In genomic region chr9:87497080-87497603, GRCh38 we compare ENCODE assay signal across 9 cellular contexts. TPM values are rescaled to one million over a fixed set of nuclear protein-coding genes. Genes with fewer than 3 reads are reported as not detected.
DNase-seq lines count a peak whose midpoint lies in the region; ATAC-seq and TF ChIP-seq lines count a peak whose summit lies in the region.
"Had no signal": no experiment of that assay in that cellular context is flagged by ENCODE, and none has a peak within 500 bp of the region (broad histone marks: within the 10 kb centered on the region; RNA-seq: fewer than 3 reads in every experiment).

No MANE protein-coding gene starts in this region.

- ATAC-seq in activated naive CD8-positive, alpha-beta T cell treated with anti-CD3 and anti-CD28 coated beads, Interleukin-2, amount 10 ng/mL, durations not matched to agents 7 days and 5 days (ENCODE audit: low read depth), result no peak
- no peak for ATAC-seq in HG02610 (IDR thresholded peaks at IDR 0.05; ENCODE audit: unreplicated experiment)

- no peaks in the 10 kb centered on the region for H3K36me3 Mint-ChIP-seq in activated naive CD8-positive, alpha-beta T cell treated with anti-CD3 and anti-CD28 coated beads, Interleukin-2, amount 10 ng/mL, durations not matched to agents 7 days and 5 days

- no peaks in the 10 kb centered on the region for H3K9me3 Mint-ChIP-seq in activated naive CD8-positive, alpha-beta T cell treated with anti-CD3 and anti-CD28 coated beads, Interleukin-2, amount 10 ng/mL, durations not matched to agents 7 days and 5 days

- H3K27ac Mint-ChIP-seq in activated naive CD8-positive, alpha-beta T cell treated with anti-CD3 and anti-CD28 coated beads, Interleukin-2, amount 10 ng/mL, durations not matched to agents 7 days and 5 days, result no peak overlapping the region

- DNase-seq in NCI-H2171 treated with DMSO at 0.1 percent for 48 hours (lab: John Stamatoyannopoulos, UW) (peak; percentile 40), NCI-H2171 (lab: John Stamatoyannopoulos, UW) (no peak), spleen (no peak), NCI-H1930 (lab: John Stamatoyannopoulos, UW) (no peak), LoVo (ENCODE audit: low spot score) (no peak)
- DNase-seq in activated naive CD8-positive, alpha-beta T cell treated with anti-CD3 and anti-CD28 coated beads, Interleukin-2, amount 10 ng/mL, durations not matched to agents 7 days and 5 days, result no peak
- DNase-seq: activated gamma-delta T cell treated with Interleukin-2 at 50 U/mL for 16 hours had no signal

- H3K4me3 ChIP-seq in iPS-20b (ENCODE audit: low read length) (peak overlapping the region; percentile 90), spleen (peak overlapping the region; percentile 37 to 68 (median 48))

- no peak for TF ChIP-seq CTCF in spleen (IDR thresholded peaks at IDR 0.05 in 8 of 11, conservative IDR thresholded peaks at IDR 0.05 in 3 of 11)

- H3K27me3 Mint-ChIP-seq in activated naive CD8-positive, alpha-beta T cell treated with anti-CD3 and anti-CD28 coated beads, Interleukin-2, amount 10 ng/mL, durations not matched to agents 7 days and 5 days, result peaks cover 46% of the 10 kb centered on the region

- H3K9me3 ChIP-seq in iPS-20b (ENCODE audit: insufficient read depth, low read depth, low read length) (no peaks in the 10 kb centered on the region), spleen (no peaks in the 10 kb centered on the region)

- H3K4me1 ChIP-seq in iPS-20b (ENCODE audit: insufficient read depth, low read length) (peaks cover 16% of the 10 kb centered on the region; the same call in 1 of the 2 replicates), spleen (peaks cover 0 to 52% (median 21%) of the 10 kb centered on the region in 6 donors)

- H3K27me3 ChIP-seq in iPS-20b (ENCODE audit: insufficient read depth, low read length) (peaks cover 6% of the 10 kb centered on the region; the same call in 1 of the 2 replicates), spleen (replicated peaks in 1 of 7) (peaks cover 0 to 74% (median 20%) of the 10 kb centered on the region in 7 donors)

- TF ChIP-seq POLR2A in spleen (IDR thresholded peaks at IDR 0.05), result no peak

- H3K9ac ChIP-seq in iPS-20b (ENCODE audit: low read depth, low read length), result peak overlapping the region; percentile 90; the same call in 1 of the 2 replicates

- peak overlapping the region; percentile 27 for H3K4me3 Mint-ChIP-seq in activated naive CD8-positive, alpha-beta T cell treated with anti-CD3 and anti-CD28 coated beads, Interleukin-2, amount 10 ng/mL, durations not matched to agents 7 days and 5 days

- H3K27ac ChIP-seq in iPS-20b (ENCODE audit: low read length), result no peak overlapping the region
- H3K27ac ChIP-seq in spleen, result peak overlapping the region in 5 of 8 donors; percentile 77 to 87 (median 79)

- WGBS in spleen, 5 donors, result 11 to 17% (median 14%) methylated on average over 15 of the region's 15 CpGs

- H3K36me3 ChIP-seq in iPS-20b (ENCODE audit: insufficient read depth, low read depth, low read length) (peaks cover 27% of the 10 kb centered on the region), spleen (no peaks in the 10 kb centered on the region)

- intact Hi-C loops in spleen (cut with DNase I; ENCODE audit: low total_unique reads), result no loop called here

- POLR2A ChIA-PET in activated naive CD8-positive, alpha-beta T cell treated with anti-CD3 and anti-CD28 coated beads, Interleukin-2, amount 10 ng/mL, durations not matched to agents 7 days and 5 days (lab: Charles Lee), result no interaction called here

- no peaks in the 10 kb centered on the region for H3K4me1 Mint-ChIP-seq in activated naive CD8-positive, alpha-beta T cell treated with anti-CD3 and anti-CD28 coated beads, Interleukin-2, amount 10 ng/mL, durations not matched to agents 7 days and 5 days

RNA-seq across cellular contexts. Expression of gene DAPK1, which starts 0.5 kb away (rescaled TPM):
- total RNA-seq in activated naive CD8-positive, alpha-beta T cell treated with anti-CD3 and anti-CD28 coated beads, Interleukin-2, amount 10 ng/mL, durations not matched to agents 7 days and 5 days, result 1 to 10 TPM; 1.2 to 1.3 TPM
- total RNA-seq in spleen, result 100 to 1,000 TPM in 6 of 7 donors, 10 to 100 TPM in 1; 81.9 to 126 (median 110) TPM
- 10 to 100 TPM in 1 of 3 donors, 1 to 10 TPM in 2; 6.4 to 15.4 (median 8.0) TPM for polyA plus RNA-seq in spleen

Comparison
In these comparisons a context has a peak if more than half of its experiments do, and no peak if none do; other contexts are left out.
1. RNA of gene DAPK1, which starts 0.5 kb away (total RNA-seq): 81.9 to 126 TPM in spleen; 1.2 to 1.3 TPM in activated naive CD8-positive, alpha-beta T cell treated with anti-CD3 and anti-CD28 coated beads, Interleukin-2, amount 10 ng/mL, durations not matched to agents 7 days and 5 days; every median in the first group is over 10 times any median in the second.